Comparison of ENCODE assay signal across 26 cellular contexts in genomic region chr10:27759483-27760281, GRCh38. TPM values are rescaled to one million over a fixed set of nuclear protein-coding genes. Genes with fewer than 3 reads are reported as not detected.
DNase-seq lines count a peak whose midpoint lies in the region; TF ChIP-seq lines count a peak whose summit lies in the region.
"Had no signal": no experiment of that assay in that cellular context is flagged by ENCODE, and none has a peak within 500 bp of the region (broad histone marks: within the 10 kb centered on the region; RNA-seq: fewer than 3 reads in every experiment).

No MANE protein-coding gene starts in this region.

- H3K4me1 ChIP-seq in KMS-11 (ENCODE audit: low read depth, poor library complexity, severe bottlenecking) (no peaks in the 10 kb centered on the region), adipocyte (ENCODE audit: control insufficient read depth, insufficient read depth, low read length) (no peaks in the 10 kb centered on the region)
- H3K4me1 ChIP-seq: body of pancreas, esophagus muscularis mucosa, Peyer's patch, right atrium auricular region, SJCRH30, spleen, uterus had no signal

- DNase-seq in EH (ENCODE audit: low read depth) (peak; percentile 8), adipocyte (ENCODE audit: low read depth) (peak; percentile 29), renal cortical epithelial cell (ENCODE audit: low read depth) (peak; percentile 9), iPS-NIHi7 (ENCODE audit: extremely low spot score) (no peak)
- DNase-seq in activated CD8-positive, alpha-beta memory T cell treated with anti-CD3 and anti-CD28 coated beads for 24 hours: no peak
- DNase-seq in effector CD8-positive, alpha-beta T cell (lab: John Stamatoyannopoulos, UW): no peak
- DNase-seq: activated CD4-positive, alpha-beta T cell treated with anti-CD3 and anti-CD28 coated beads for 1 hour; activated CD8-positive, alpha-beta T cell treated with anti-CD3 and anti-CD28 coated beads, Interleukin-2, amount 10 ng/mL, durations not matched to agents 7 days and 5 days; activated gamma-delta T cell; body of pancreas; effector memory CD4-positive, alpha-beta T cell; left colon; naive thymus-derived CD4-positive, alpha-beta T cell; NCI-H1105; NCI-H2029 treated with DMSO at 0.1 percent for 48 hours; NCI-H774; occipital lobe; Peyer's patch; SJCRH30; spleen; stimulated activated CD4-positive, alpha-beta T cell treated with anti-CD3 and anti-CD28 coated beads, Interleukin-4, amount 100 ng/mL, for 1 hour; T-cell; uterus had no signal

- H3K27me3 ChIP-seq in KMS-11 (ENCODE audit: insufficient read depth, low read depth): no peaks in the 10 kb centered on the region
- H3K27me3 ChIP-seq in adipocyte (replicated peaks; ENCODE audit: control insufficient read depth, insufficient read depth, low read length): peaks cover 7% of the 10 kb centered on the region
- H3K27me3 ChIP-seq: body of pancreas, esophagus muscularis mucosa, Peyer's patch, right atrium auricular region, SJCRH30, uterus had no signal

- no peak overlapping the region for H3K4me2 ChIP-seq in KMS-11

- no peak overlapping the region for H3K27ac ChIP-seq in KMS-11
- H3K27ac ChIP-seq: body of pancreas, esophagus muscularis mucosa, Peyer's patch, right atrium auricular region, SJCRH30, spleen, uterus had no signal

- no peaks in the 10 kb centered on the region for H4K20me1 ChIP-seq in KMS-11 (ENCODE audit: insufficient read depth)

- H3K36me3 ChIP-seq in KMS-11 (ENCODE audit: insufficient read depth) (no peaks in the 10 kb centered on the region), adipocyte (ENCODE audit: control insufficient read depth, insufficient read depth, low read length, severe bottlenecking) (no peaks in the 10 kb centered on the region)
- H3K36me3 ChIP-seq: esophagus muscularis mucosa, Peyer's patch, right atrium auricular region, SJCRH30, spleen, uterus had no signal

- no peak overlapping the region for H3K9ac ChIP-seq in KMS-11
- H3K9ac ChIP-seq in adipocyte (ENCODE audit: low read length): no peak overlapping the region

- H3K79me2 ChIP-seq in KMS-11 (ENCODE audit: insufficient read depth, low read depth): no peaks in the 10 kb centered on the region

- no peaks in the 10 kb centered on the region for H3K9me3 ChIP-seq in adipocyte (ENCODE audit: control insufficient read depth, low read length)
- H3K9me3 ChIP-seq: body of pancreas, esophagus muscularis mucosa, Peyer's patch, right atrium auricular region, SJCRH30, spleen, uterus had no signal

- H2AFZ ChIP-seq in KMS-11 (ENCODE audit: low read depth): no peak overlapping the region

- TF ChIP-seq CTCF in KMS-11 (conservative IDR thresholded peaks at IDR 0.05; ENCODE audit: low read depth, low read length): peak; percentile 45; the same call in 1 of the 2 replicates

- H3K4me3 ChIP-seq in KMS-11 (IDR thresholded peaks at IDR 0.05; ENCODE audit: insufficient read depth, low read depth, low read length) (no peak overlapping the region), adipocyte (ENCODE audit: low read length) (no peak overlapping the region)
- H3K4me3 ChIP-seq: body of pancreas, esophagus muscularis mucosa, Peyer's patch, right atrium auricular region, SJCRH30, spleen, uterus had no signal

RNA-seq across cellular contexts. Expression of gene MKX, which starts 14.1 kb away (rescaled TPM):
- 0.25 TPM in 1 of 2 replicates, not detected in the other for total RNA-seq in renal cortical epithelial cell
- total RNA-seq: activated CD8-positive, alpha-beta T cell treated with anti-CD3 and anti-CD28 coated beads, Interleukin-2, amount 10 ng/mL, durations not matched to agents 7 days and 5 days; naive thymus-derived CD4-positive, alpha-beta T cell had no signal

Comparison
In these comparisons a context has a peak if more than half of its experiments do, and no peak if none do; other contexts are left out.
1. DNase-seq: peak in EH (single experiment), adipocyte (single experiment) and renal cortical epithelial cell (single experiment); none in iPS-NIHi7 (single experiment), activated CD8-positive, alpha-beta memory T cell treated with anti-CD3 and anti-CD28 coated beads for 24 hours (single experiment) and effector CD8-positive, alpha-beta T cell (single experiment).